Comparison of ENCODE assay signal across 1 cellular context in the genomic region with DNA sequence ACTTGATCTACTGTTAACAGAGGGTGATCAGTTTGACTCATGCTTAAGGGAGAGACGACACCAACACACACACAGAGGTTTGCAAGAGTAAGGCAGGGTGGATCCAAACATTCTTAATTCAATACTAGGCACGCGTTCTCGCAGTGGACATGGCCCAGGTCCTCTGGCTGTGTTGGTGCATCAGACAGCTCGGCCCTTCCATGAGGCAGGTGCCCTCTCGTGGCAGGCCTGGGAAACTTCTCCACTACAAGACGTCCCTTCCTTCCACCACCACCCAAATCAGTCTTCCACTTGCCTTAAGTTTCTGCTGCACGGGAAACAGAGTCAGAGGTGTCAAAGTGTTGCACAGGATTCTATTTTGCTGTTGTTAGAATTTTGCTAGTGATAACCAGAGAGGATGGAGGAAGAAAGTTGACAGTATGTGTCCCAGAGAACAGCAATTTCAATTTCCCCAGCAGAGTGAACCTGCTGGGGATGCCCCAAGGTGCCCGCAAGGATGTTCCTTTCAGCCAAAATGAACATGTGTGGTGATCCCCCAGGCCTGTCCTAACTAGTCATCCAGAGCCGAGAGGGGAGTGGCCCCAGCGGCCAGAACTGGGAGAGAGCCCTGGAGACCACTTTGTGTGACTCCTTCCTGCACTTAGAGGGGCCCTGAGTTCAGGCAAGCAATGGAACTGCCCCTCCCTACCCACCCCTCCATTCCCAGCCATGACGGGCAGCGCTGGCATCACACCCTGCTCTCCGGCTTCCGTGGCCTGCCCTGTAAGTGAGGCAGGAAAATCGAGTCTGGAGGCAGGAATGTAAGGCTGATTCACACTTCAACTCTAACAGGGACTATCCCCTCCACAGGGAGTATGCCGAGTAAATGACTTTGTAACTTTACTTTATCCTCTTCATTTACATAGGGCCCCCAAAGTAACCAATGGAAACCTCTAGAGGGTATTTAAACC.
TF ChIP-seq lines count a peak whose summit lies in the region.

No MANE protein-coding gene starts in this region.

TF ChIP-seq in HepG2, 621 proteins besides CTCF, POLR2A, EP300 and RAD21 (continued from another document):
- TF ChIP-seq GABPB1 (CRISPR knock-in tag; IDR thresholded peaks at IDR 0.05) (0 out of 2 replicates have a peak, but pooled peaks have one; percentile 28), KDM2A (CRISPR knock-in tag; IDR thresholded peaks at IDR 0.05; ENCODE audit: borderline replicate concordance, low read depth) (0 out of 2 replicates have a peak, but pooled peaks have one; percentile 23), TEAD3 (CRISPR knock-in tag; optimal IDR thresholded peaks at IDR 0.05; ENCODE audit: borderline replicate concordance) (peak; percentile 42), STAG1 (CRISPR knock-in tag; IDR thresholded peaks at IDR 0.05) (peak; percentile 88), GLI4 (CRISPR knock-in tag; IDR thresholded peaks at IDR 0.05; ENCODE audit: borderline replicate concordance) (no peak), XRCC5 (optimal IDR thresholded peaks at IDR 0.05; ENCODE audit: low read length) (peak; percentile 38), BORCS8-MEF2B (CRISPR knock-in tag; IDR thresholded peaks at IDR 0.05) (0 out of 2 replicates have a peak, but pooled peaks have one; percentile 52), ZFX (CRISPR knock-in tag; IDR thresholded peaks at IDR 0.05; ENCODE audit: low read depth) (peak; percentile 30; the same call in 1 of the 2 replicates)
- TF ChIP-seq, protein P1, sequence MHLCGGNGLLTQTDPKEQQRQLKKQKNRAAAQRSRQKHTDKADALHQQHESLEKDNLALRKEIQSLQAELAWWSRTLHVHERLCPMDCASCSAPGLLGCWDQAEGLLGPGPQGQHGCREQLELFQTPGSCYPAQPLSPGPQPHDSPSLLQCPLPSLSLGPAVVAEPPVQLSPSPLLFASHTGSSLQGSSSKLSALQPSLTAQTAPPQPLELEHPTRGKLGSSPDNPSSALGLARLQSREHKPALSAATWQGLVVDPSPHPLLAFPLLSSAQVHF (CRISPR knock-in tag; IDR thresholded peaks at IDR 0.05): no peak
- TF ChIP-seq, protein P2, sequence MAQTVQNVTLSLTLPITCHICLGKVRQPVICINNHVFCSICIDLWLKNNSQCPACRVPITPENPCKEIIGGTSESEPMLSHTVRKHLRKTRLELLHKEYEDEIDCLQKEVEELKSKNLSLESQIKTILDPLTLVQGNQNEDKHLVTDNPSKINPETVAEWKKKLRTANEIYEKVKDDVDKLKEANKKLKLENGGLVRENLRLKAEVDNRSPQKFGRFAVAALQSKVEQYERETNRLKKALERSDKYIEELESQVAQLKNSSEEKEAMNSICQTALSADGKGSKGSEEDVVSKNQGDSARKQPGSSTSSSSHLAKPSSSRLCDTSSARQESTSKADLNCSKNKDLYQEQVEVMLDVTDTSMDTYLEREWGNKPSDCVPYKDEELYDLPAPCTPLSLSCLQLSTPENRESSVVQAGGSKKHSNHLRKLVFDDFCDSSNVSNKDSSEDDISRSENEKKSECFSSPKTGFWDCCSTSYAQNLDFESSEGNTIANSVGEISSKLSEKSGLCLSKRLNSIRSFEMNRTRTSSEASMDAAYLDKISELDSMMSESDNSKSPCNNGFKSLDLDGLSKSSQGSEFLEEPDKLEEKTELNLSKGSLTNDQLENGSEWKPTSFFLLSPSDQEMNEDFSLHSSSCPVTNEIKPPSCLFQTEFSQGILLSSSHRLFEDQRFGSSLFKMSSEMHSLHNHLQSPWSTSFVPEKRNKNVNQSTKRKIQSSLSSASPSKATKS (CRISPR knock-in tag; IDR thresholded peaks at IDR 0.05): no peak
